In genomic region chr11:63963895-63964294, GRCh38 we compare ENCODE assay signal across 1 cellular context.
A peak's percentile ranks its signal among the peaks of the same experiment; 100 is the strongest.
TF ChIP-seq lines count a peak whose summit lies in the region.

No MANE protein-coding gene starts in this region.

TF ChIP-seq in HEK293, 187 proteins besides CTCF, POLR2A, EP300 and RAD21 (continued from another document):
- TF ChIP-seq ZNF518A (tag by site-specific recombination; conservative IDR thresholded peaks at IDR 0.05; ENCODE audit: low read depth) (peak; percentile 85), ZNF223 (tag by site-specific recombination; IDR thresholded peaks at IDR 0.05) (0 out of 2 replicates have a peak, but pooled peaks have one; percentile 31), ZNF629 (tag by site-specific recombination; IDR thresholded peaks at IDR 0.05) (0 out of 2 replicates have a peak, but pooled peaks have one; percentile 22), ZBTB8A (tag by site-specific recombination; IDR thresholded peaks at IDR 0.05) (peak; percentile 73; the same call in 1 of the 2 replicates), ZNF555 (tag by site-specific recombination; conservative IDR thresholded peaks at IDR 0.05) (peak; percentile 72), ZNF623 (tag by site-specific recombination; IDR thresholded peaks at IDR 0.05) (peak; percentile 66), ZNF121 (tag by site-specific recombination; IDR thresholded peaks at IDR 0.05) (0 out of 2 replicates have a peak, but pooled peaks have one; percentile 21), ZBTB11 (tag by site-specific recombination; conservative IDR thresholded peaks at IDR 0.05; ENCODE audit: low read depth) (peak; percentile 72)
TF ChIP-seq in HEK293: peak in this region for 20; not testable (repeated sequence) for 167.
